In genomic region chr10:127976701-127977367, GRCh38 we compare ENCODE assay signal across 11 cellular contexts.
A peak's percentile ranks its signal among the peaks of the same experiment; 100 is the strongest.
DNase-seq lines count a peak whose midpoint lies in the region; ATAC-seq and TF ChIP-seq lines count a peak whose summit lies in the region.
"Had no signal": no experiment of that assay in that cellular context is flagged by ENCODE, and none has a peak within 500 bp of the region (broad histone marks: within the 10 kb centered on the region; RNA-seq: fewer than 3 reads in every experiment).

No MANE protein-coding gene starts in this region.

- H3K9me3 Mint-ChIP-seq in CD4-positive, alpha-beta T cell = peaks cover 5% of the 10 kb centered on the region

- H3K4me2 ChIP-seq in skeletal muscle satellite cell (ENCODE audit: low read length) = peak overlapping the region; percentile 71

- POLR2A ChIA-PET in CD4-positive, alpha-beta T cell (lab: Charles Lee) = no interaction called here

- H3K27ac Mint-ChIP-seq in CD4-positive, alpha-beta T cell = no peak overlapping the region

- H3K9ac ChIP-seq in skeletal muscle satellite cell (ENCODE audit: low read depth, low read length) = peak overlapping the region; percentile 79

- H3K4me3 ChIP-seq in ascending aorta = peak overlapping the region; percentile 41 to 53
- peak overlapping the region; percentile 46 for H3K4me3 ChIP-seq in left ventricle myocardium inferior
- H3K4me3 ChIP-seq in skeletal muscle satellite cell (ENCODE audit: low read length) = peak overlapping the region; percentile 32
- H3K4me3 ChIP-seq: mucosa of descending colon, right lobe of liver had no signal

- no peaks in the 10 kb centered on the region for H3K9me3 ChIP-seq in ascending aorta
- H3K9me3 ChIP-seq in left ventricle myocardium inferior (replicated peaks) = peaks cover 17% of the 10 kb centered on the region
- H3K9me3 ChIP-seq in skeletal muscle satellite cell (replicated peaks; ENCODE audit: low read length) = no peaks in the 10 kb centered on the region
- peaks cover 4% of the 10 kb centered on the region for H3K9me3 ChIP-seq in CD4-positive, alpha-beta T cell (ENCODE audit: control insufficient read depth, low read length)

- intact Hi-C loops in ascending aorta (cut with DNase I) = loop anchor here (1.0 to 5.0 kb wide), 4 partner anchors 16 to 70 kb away; partner anchors contain the start of gene PTPRE
- intact Hi-C loops in left ventricle myocardium inferior (cut with micrococcal nuclease) = no loop called here
- intact Hi-C loops in CD4-positive, alpha-beta T cell (cut with DNase I, micrococcal nuclease) = no loop called here

- no peak overlapping the region for H3K4me3 Mint-ChIP-seq in CD4-positive, alpha-beta T cell

- H3K4me1 ChIP-seq in ascending aorta = peaks cover 7 to 17% of the 10 kb centered on the region in 2 donors
- H3K4me1 ChIP-seq in left ventricle myocardium inferior = peaks cover 55% of the 10 kb centered on the region
- H3K4me1 ChIP-seq in skeletal muscle satellite cell (ENCODE audit: control insufficient read depth, insufficient read depth, low read length) = peaks cover 32% of the 10 kb centered on the region
- H3K4me1 ChIP-seq: right lobe of liver had no signal

- CTCF ChIA-PET in CD4-positive, alpha-beta T cell (lab: Charles Lee) = no interaction called here

- DNase-seq in Daoy (ENCODE audit: low read depth) (peak; percentile 32), ascending aorta (ENCODE audit: low spot score in 2 of 2) (peak in 1 of 2 donors; percentile 35), left ventricle myocardium inferior (no peak), LoVo (ENCODE audit: low spot score) (no peak), DMS53 (lab: John Stamatoyannopoulos, UW) (no peak), UCSD-AML1 (lab: John Stamatoyannopoulos, UW; ENCODE audit: unreplicated experiment) (no peak)
- DNase-seq in CD4-positive, alpha-beta T cell = no peak
- DNase-seq: NCI-H510A treated with DMSO at 0.1 percent for 48 hours had no signal

- H3K4me1 Mint-ChIP-seq in CD4-positive, alpha-beta T cell (ENCODE audit: low read depth) = no peaks in the 10 kb centered on the region

- ATAC-seq in CD4-positive, alpha-beta T cell (ENCODE audit: poor library complexity) = no peak

- H3K36me3 ChIP-seq in ascending aorta (no peaks in the 10 kb centered on the region), left ventricle myocardium inferior (no peaks in the 10 kb centered on the region), skeletal muscle satellite cell (ENCODE audit: insufficient read depth, low read length) (no peaks in the 10 kb centered on the region)
- H3K36me3 ChIP-seq: right lobe of liver had no signal

- H3K27me3 ChIP-seq in ascending aorta = no peaks in the 10 kb centered on the region
- no peaks in the 10 kb centered on the region for H3K27me3 ChIP-seq in left ventricle myocardium inferior (ENCODE audit: low read depth)
- peaks cover 2% of the 10 kb centered on the region for H3K27me3 ChIP-seq in skeletal muscle satellite cell (ENCODE audit: control insufficient read depth, insufficient read depth, low read length)
- no peaks in the 10 kb centered on the region for H3K27me3 ChIP-seq in CD4-positive, alpha-beta T cell (ENCODE audit: control insufficient read depth, insufficient read depth, low read length)
- H3K27me3 ChIP-seq: right lobe of liver had no signal

- no peaks in the 10 kb centered on the region for H3K36me3 Mint-ChIP-seq in CD4-positive, alpha-beta T cell (ENCODE audit: low read depth)

- TF ChIP-seq CTCF in ascending aorta (IDR thresholded peaks at IDR 0.05) = no peak
- TF ChIP-seq CTCF in left ventricle myocardium inferior (IDR thresholded peaks at IDR 0.05; ENCODE audit: borderline replicate concordance) = no peak
- no peak for TF ChIP-seq CTCF in CD4-positive, alpha-beta T cell (IDR thresholded peaks at IDR 0.05)

- peak overlapping the region; percentile 74 to 75 for H3K27ac ChIP-seq in ascending aorta
- peak overlapping the region; percentile 80 for H3K27ac ChIP-seq in left ventricle myocardium inferior (replicated peaks)
- no peak overlapping the region for H3K27ac ChIP-seq in CD4-positive, alpha-beta T cell (ENCODE audit: low read depth, low read length)
- H3K27ac ChIP-seq: right lobe of liver had no signal

- H3K27me3 Mint-ChIP-seq in CD4-positive, alpha-beta T cell = peaks cover 20% of the 10 kb centered on the region
